In genomic region chr6:72032056-72032455, GRCh38 we compare ENCODE assay signal across 21 cellular contexts.
DNase-seq lines count a peak whose midpoint lies in the region; ATAC-seq and TF ChIP-seq lines count a peak whose summit lies in the region.
"Had no signal": no experiment of that assay in that cellular context is flagged by ENCODE, and none has a peak within 500 bp of the region (broad histone marks: within the 10 kb centered on the region; RNA-seq: fewer than 3 reads in every experiment).

No MANE protein-coding gene starts in this region.

- no peaks in the 10 kb centered on the region for H3K79me2 ChIP-seq in OCI-LY3 (ENCODE audit: low read length)

- intact Hi-C loops in A673 (cut with micrococcal nuclease; ENCODE audit: unreplicated experiment), result no loop called here

- no peak overlapping the region for H3K4me3 Mint-ChIP-seq in mesothelial cell of epicardium
- H3K4me3 Mint-ChIP-seq: activated CD4-positive, alpha-beta T cell treated with anti-CD3 and anti-CD28 coated beads, Interleukin-2, amount 10 ng/mL, durations not matched to agents 24 days and 14 days had no signal

- no peak for ATAC-seq in SK-N-SH treated with all-trans-retinoic acid at 6 μM for 48 hours
- ATAC-seq in HG03520 (IDR thresholded peaks at IDR 0.05; ENCODE audit: unreplicated experiment), result no peak
- ATAC-seq: K562 had no signal

- H3K36me3 Mint-ChIP-seq in mesothelial cell of epicardium, result no peaks in the 10 kb centered on the region

- H3K27ac Mint-ChIP-seq in mesothelial cell of epicardium, result no peak overlapping the region
- H3K27ac Mint-ChIP-seq: activated CD4-positive, alpha-beta T cell treated with anti-CD3 and anti-CD28 coated beads, Interleukin-2, amount 10 ng/mL, durations not matched to agents 24 days and 14 days had no signal

- in situ Hi-C loops in G401 (cut with HindIII; ENCODE audit: low sequenced_read_pairs), result no loop called here

- no peaks in the 10 kb centered on the region for H4K20me1 ChIP-seq in OCI-LY3 (ENCODE audit: insufficient read depth, low read length)

- no peaks in the 10 kb centered on the region for H3K36me3 ChIP-seq in OCI-LY3 (replicated peaks; ENCODE audit: low read depth, low read length)
- no peaks in the 10 kb centered on the region for H3K36me3 ChIP-seq in A673 (ENCODE audit: insufficient read depth, low read length, poor library complexity, severe bottlenecking)

- no peak overlapping the region for H3K4me2 ChIP-seq in OCI-LY3 (ENCODE audit: low read length)
- H3K4me2 ChIP-seq: PC-9, SK-N-SH had no signal

- peaks cover 10% of the 10 kb centered on the region for H3K4me1 Mint-ChIP-seq in mesothelial cell of epicardium
- H3K4me1 Mint-ChIP-seq: activated CD4-positive, alpha-beta T cell treated with anti-CD3 and anti-CD28 coated beads, Interleukin-2, amount 10 ng/mL, durations not matched to agents 24 days and 14 days had no signal

- H3K27me3 Mint-ChIP-seq in mesothelial cell of epicardium (ENCODE audit: low read depth), result no peaks in the 10 kb centered on the region
- H3K27me3 Mint-ChIP-seq: activated CD4-positive, alpha-beta T cell treated with anti-CD3 and anti-CD28 coated beads, Interleukin-2, amount 10 ng/mL, durations not matched to agents 24 days and 14 days had no signal

- no peak overlapping the region for H3K4me3 ChIP-seq in OCI-LY3 (ENCODE audit: low read length)
- H3K4me3 ChIP-seq in retinal pigment epithelial cell (ENCODE audit: low read length), result no peak overlapping the region
- H3K4me3 ChIP-seq in A673 (ENCODE audit: low read depth, low read length, poor library complexity, severe bottlenecking), result no peak overlapping the region
- H3K4me3 ChIP-seq: K562, PC-9 had no signal

- H3K27ac ChIP-seq in OCI-LY3 (ENCODE audit: low read length), result no peak overlapping the region
- peak overlapping the region; percentile 41 for H3K27ac ChIP-seq in epithelial cell of prostate
- no peak overlapping the region for H3K27ac ChIP-seq in A673 (ENCODE audit: low read depth, low read length, poor library complexity, severe bottlenecking)
- H3K27ac ChIP-seq: PC-9 had no signal

- no peak overlapping the region for H3K9ac ChIP-seq in OCI-LY3 (ENCODE audit: low read length)
- H3K9ac ChIP-seq: SK-N-SH had no signal

- peak; percentile 38 for DNase-seq in G401 (ENCODE audit: low spot score)
- peak; percentile 73 for DNase-seq in epithelial cell of prostate (ENCODE audit: low read depth, low spot score)
- peak; percentile 37 for DNase-seq in retinal pigment epithelial cell (ENCODE audit: low read depth)
- DNase-seq in mesothelial cell of epicardium (ENCODE audit: low spot score in 2 of 2, unreplicated experiment in 2 of 2), result no peak
- DNase-seq in A673 (ENCODE audit: low spot score), result no peak
- DNase-seq: activated CD4-positive, alpha-beta T cell treated with anti-CD3 and anti-CD28 coated beads, Interleukin-2, amount 10 ng/mL, durations not matched to agents 24 days and 14 days; activated naive CD4-positive, alpha-beta T cell; aorta; cortex of kidney; DMS79; NCI-H2081; NCI-H748 treated with DMSO at 0.1 percent for 48 hours; PC-9; SK-N-SH; stimulated activated CD4-positive, alpha-beta T cell treated with anti-CD3 and anti-CD28 coated beads, Interleukin-15, amount 100 ng/mL, for 24 hours; stimulated activated naive CD4-positive, alpha-beta T cell; trophoblast cell had no signal

- H3K4me1 ChIP-seq in OCI-LY3 (ENCODE audit: low read length), result no peaks in the 10 kb centered on the region
- no peaks in the 10 kb centered on the region for H3K4me1 ChIP-seq in A673 (ENCODE audit: insufficient read depth, low read length, poor library complexity, severe bottlenecking)

- no TSS peak for BruUV-seq in A673 (replicated peaks; lab: Mats Ljungman, UMichigan)

- POLR2A ChIA-PET in A673 (lab: Charles Lee; ENCODE audit: low non-redundant PET), result no interaction called here

- H3K9me3 ChIP-seq in OCI-LY3 (ENCODE audit: insufficient read depth, low read length), result no peaks in the 10 kb centered on the region
- H3K9me3 ChIP-seq in A673 (ENCODE audit: low read depth, low read length, poor library complexity, severe bottlenecking), result no peaks in the 10 kb centered on the region
- H3K9me3 ChIP-seq: SK-N-SH had no signal

- H3K9me3 Mint-ChIP-seq in mesothelial cell of epicardium, result no peaks in the 10 kb centered on the region
- H3K9me3 Mint-ChIP-seq: activated CD4-positive, alpha-beta T cell treated with anti-CD3 and anti-CD28 coated beads, Interleukin-2, amount 10 ng/mL, durations not matched to agents 24 days and 14 days had no signal

- TF ChIP-seq CTCF in OCI-LY3 (IDR thresholded peaks at IDR 0.05; ENCODE audit: low read depth, low read length), result no peak
- no peak for TF ChIP-seq CTCF in retinal pigment epithelial cell (conservative IDR thresholded peaks at IDR 0.05; ENCODE audit: low read depth, low read length)
- no peak for TF ChIP-seq CTCF in mesothelial cell of epicardium (IDR thresholded peaks at IDR 0.05; ENCODE audit: unreplicated experiment)
- TF ChIP-seq CTCF in A673 (conservative IDR thresholded peaks at IDR 0.05; ENCODE audit: low read depth, low read length), result no peak

- CTCF ChIA-PET in A673 (lab: Charles Lee), result no interaction called here

- H3K27me3 ChIP-seq in OCI-LY3 (ENCODE audit: low read depth, low read length) (no peaks in the 10 kb centered on the region), A673 (replicated peaks; ENCODE audit: insufficient read depth, low read depth, low read length, poor library complexity) (no peaks in the 10 kb centered on the region)

- H2AFZ ChIP-seq in OCI-LY3 (ENCODE audit: low read depth, low read length), result peak overlapping the region; percentile 11; the same call in 1 of the 2 replicates
- H2AFZ ChIP-seq: PC-9 had no signal

TF ChIP-seq in SK-N-SH treated with all-trans-retinoic acid at 6 μM for 48 hours, 23 proteins besides CTCF, POLR2A, EP300 and RAD21:
- TF ChIP-seq GLIS3 (CRISPR knock-in tag; IDR thresholded peaks at IDR 0.05) (no peak), POU6F1 (CRISPR knock-in tag; IDR thresholded peaks at IDR 0.05; ENCODE audit: borderline replicate concordance, low read depth) (no peak), ARNTL (CRISPR knock-in tag; IDR thresholded peaks at IDR 0.05; ENCODE audit: borderline replicate concordance, low read depth) (no peak), PPARA (CRISPR knock-in tag; IDR thresholded peaks at IDR 0.05; ENCODE audit: borderline replicate concordance) (no peak)

Comparison
In these comparisons a context has a peak if more than half of its experiments do, and no peak if none do; other contexts are left out.
1. DNase-seq: peak in G401 (single experiment), epithelial cell of prostate (single experiment) and retinal pigment epithelial cell (single experiment); none in mesothelial cell of epicardium (0 of 2) and A673 (single experiment).